ENCODE assay signal across 18 cellular contexts in the genomic region with DNA sequence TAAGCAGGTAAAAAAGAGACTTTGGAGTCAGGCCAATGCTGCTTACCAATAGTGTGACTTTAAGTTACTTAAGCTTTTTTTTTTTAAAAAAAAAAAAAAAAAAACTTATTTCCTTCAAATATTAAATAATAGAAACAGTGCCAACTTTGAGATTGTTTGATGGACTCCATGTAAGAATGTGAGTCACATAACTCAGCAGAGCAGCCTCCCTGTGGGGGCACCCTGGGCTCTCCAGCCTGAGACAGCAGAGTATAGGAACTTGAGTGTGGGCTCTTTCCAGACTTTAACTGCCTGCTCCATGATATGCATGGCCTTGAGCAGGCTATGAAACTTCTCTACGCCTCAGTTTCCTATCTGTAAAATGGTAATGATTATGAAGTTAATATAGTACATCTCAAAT.
DNase-seq lines count a peak whose midpoint lies in the region; ATAC-seq and TF ChIP-seq lines count a peak whose summit lies in the region.
"Had no signal": no experiment of that assay in that cellular context is flagged by ENCODE, and none has a peak within 500 bp of the region (broad histone marks: within the 10 kb centered on the region; RNA-seq: fewer than 3 reads in every experiment).

No MANE protein-coding gene starts in this region.

- peaks cover 12% of the 10 kb centered on the region for H3K36me3 ChIP-seq in adipocyte (ENCODE audit: control insufficient read depth, insufficient read depth, low read length, severe bottlenecking)
- peaks cover 8% of the 10 kb centered on the region for H3K36me3 ChIP-seq in osteoblast (ENCODE audit: insufficient read depth, low read length)
- no peaks in the 10 kb centered on the region for H3K36me3 ChIP-seq in body of pancreas (replicated peaks in 1 of 2; ENCODE audit: insufficient read depth in 1 of 2, low read depth in 2 of 2)
- H3K36me3 ChIP-seq: SJSA1 had no signal

- H3K79me2 ChIP-seq in osteoblast (ENCODE audit: insufficient read depth, low read length) = no peaks in the 10 kb centered on the region

- ATAC-seq in left cardiac atrium (no peak), body of pancreas (no peak)
- ATAC-seq: A549, GM12878, GM23338 had no signal

- H3K9me3 ChIP-seq in adipocyte (ENCODE audit: control insufficient read depth, low read length) (no peaks in the 10 kb centered on the region), osteoblast (ENCODE audit: low read depth, low read length) (no peaks in the 10 kb centered on the region), body of pancreas (no peaks in the 10 kb centered on the region)
- H3K9me3 ChIP-seq: A549, SJSA1 had no signal

- no peak overlapping the region for H3K4me2 ChIP-seq in osteoblast (ENCODE audit: insufficient read depth, low read length)
- H3K4me2 ChIP-seq: A549, GM23338 had no signal

- H4K20me1 ChIP-seq in osteoblast (ENCODE audit: insufficient read depth, low read length) = no peaks in the 10 kb centered on the region

- DNase-seq in EH (ENCODE audit: low read depth) (peak; percentile 46), adipocyte (ENCODE audit: low read depth) (peak; percentile 44), dedifferentiated amniotic fluid mesenchymal stem cell (ENCODE audit: extremely low spot score) (peak; percentile 26), osteoblast (ENCODE audit: insufficient read length, low spot score, missing footprints) (peak; percentile 48), left cardiac atrium (no peak), NCI-H2107 treated with DMSO at 0.1 percent for 48 hours (lab: John Stamatoyannopoulos, UW; ENCODE audit: unreplicated experiment) (no peak), body of pancreas (no peak)
- DNase-seq: AML-193, DMS53, MM.1S, NCI-H1105, NCI-H1694 treated with DMSO at 0.1 percent for 48 hours, NCI-H774 had no signal

- H3K9ac ChIP-seq in adipocyte (ENCODE audit: low read length) = no peak overlapping the region

- 40 to 77% methylated on average over 1 of the region's 1 CpG for WGBS in body of pancreas, 2 donors

- no peak overlapping the region for H2AFZ ChIP-seq in osteoblast (ENCODE audit: low read length)
- H2AFZ ChIP-seq: GM23338 had no signal

- H3K4me3 ChIP-seq in adipocyte (ENCODE audit: low read length) (no peak overlapping the region), osteoblast (ENCODE audit: insufficient read depth, low read length) (no peak overlapping the region), body of pancreas (no peak overlapping the region)
- H3K4me3 ChIP-seq: A549, GM12878, GM23338, SJSA1 had no signal

- intact Hi-C loops in left cardiac atrium (cut with DNase I) = loop anchor here in 1 of 2 donors (10.0 kb wide), 1 partner anchor 750 kb away; no protein-coding TSS in a partner anchor
- intact Hi-C loops in body of pancreas (cut with DNase I) = no loop called here

- TF ChIP-seq POLR2A in body of pancreas (IDR thresholded peaks at IDR 0.05) = no peak

- TF ChIP-seq CTCF in osteoblast (IDR thresholded peaks at IDR 0.05; ENCODE audit: extremely low read depth, low read depth, low read length) (no peak), body of pancreas (IDR thresholded peaks at IDR 0.05) (no peak)

- H3K4me1 ChIP-seq in adipocyte (ENCODE audit: control insufficient read depth, insufficient read depth, low read length) (no peaks in the 10 kb centered on the region), osteoblast (ENCODE audit: insufficient read depth, low read length) (no peaks in the 10 kb centered on the region), body of pancreas (no peaks in the 10 kb centered on the region)
- H3K4me1 ChIP-seq: A549, SJSA1 had no signal

- no peaks in the 10 kb centered on the region for H3K27me3 ChIP-seq in adipocyte (replicated peaks; ENCODE audit: control insufficient read depth, insufficient read depth, low read length)
- no peaks in the 10 kb centered on the region for H3K27me3 ChIP-seq in osteoblast (ENCODE audit: insufficient read depth, low read length)
- no peaks in the 10 kb centered on the region for H3K27me3 ChIP-seq in body of pancreas
- H3K27me3 ChIP-seq: SJSA1 had no signal

- H3K27ac ChIP-seq in osteoblast (ENCODE audit: low read depth, low read length) (no peak overlapping the region), body of pancreas (no peak overlapping the region)
- H3K27ac ChIP-seq: A549, RWPE1, SJSA1 had no signal

Comparison
In these comparisons a context has a peak if more than half of its experiments do, and no peak if none do; other contexts are left out.
1. DNase-seq: peak in EH (single experiment), adipocyte (single experiment), dedifferentiated amniotic fluid mesenchymal stem cell (single experiment) and osteoblast (single experiment); none in left cardiac atrium (single experiment), NCI-H2107 treated with DMSO at 0.1 percent for 48 hours (single experiment) and body of pancreas (0 of 4).